In the genomic region with DNA sequence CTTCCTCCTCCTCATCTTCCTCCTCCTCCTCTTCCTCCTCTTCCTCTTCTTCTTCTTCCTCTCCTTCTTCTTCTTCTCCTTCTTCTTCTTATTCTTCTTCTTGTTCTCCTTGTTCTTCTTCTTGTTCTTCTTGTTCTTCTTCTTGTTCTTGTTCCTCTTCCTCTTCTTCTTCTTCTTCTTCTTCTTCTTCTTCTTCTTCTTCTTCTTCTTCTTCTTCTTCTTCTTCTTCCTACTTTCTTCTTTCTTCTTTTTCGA, we compare ENCODE assay signal across 1 cellular context. TPM values are rescaled to one million over a fixed set of nuclear protein-coding genes. Genes with fewer than 3 reads are reported as not detected.
"Had no signal": no experiment of that assay in that cellular context is flagged by ENCODE, and none has a peak within 500 bp of the region (broad histone marks: within the 10 kb centered on the region; RNA-seq: fewer than 3 reads in every experiment).

No MANE protein-coding gene starts in this region.

RNA-seq across cellular contexts. Expression of gene GCK, which starts 14.6 kb away (rescaled TPM):
- total RNA-seq: GM12878 had no signal

RNA-seq across cellular contexts. Expression of gene MYL7, which starts 33.5 kb away (rescaled TPM):
- total RNA-seq: GM12878 had no signal
